In genomic region chrX:118807151-118808017, GRCh38 we compare ENCODE assay signal across 8 cellular contexts. TPM values are rescaled to one million over a fixed set of nuclear protein-coding genes. Genes with fewer than 3 reads are reported as not detected.
DNase-seq lines count a peak whose midpoint lies in the region; ATAC-seq, FAIRE-seq and TF ChIP-seq lines count a peak whose summit lies in the region.

No MANE protein-coding gene starts in this region.

- TF ChIP-seq POLR2A in GM12878 (IDR thresholded peaks at IDR 0.05; ENCODE audit: low read depth, low read length): no peak

- TF ChIP-seq RAD21 in GM12878 (IDR thresholded peaks at IDR 0.05; ENCODE audit: insufficient read depth, low read depth, low read length): peak; percentile 86

- H3K4me2 ChIP-seq in KMS-11: no peak overlapping the region
- no peak overlapping the region for H3K4me2 ChIP-seq in GM12878 (ENCODE audit: control insufficient read depth, insufficient read depth)

- ATAC-seq in GM12878 (peak; percentile 88), HG02870 (IDR thresholded peaks at IDR 0.05; ENCODE audit: unreplicated experiment) (no peak)

- no peak overlapping the region for H3K9ac ChIP-seq in KMS-11
- no peak overlapping the region for H3K9ac ChIP-seq in GM12878 (ENCODE audit: control insufficient read depth, insufficient read depth, low read length)

- intact Hi-C loops in GM12878 (cut with micrococcal nuclease; ENCODE audit: unreplicated experiment): loop anchor here (1.0 to 5.0 kb wide), 6 partner anchors 45 to 350 kb away; no protein-coding TSS in a partner anchor

- no peaks in the 10 kb centered on the region; the same call in 2 of the 3 replicates for H3K9me3 ChIP-seq in GM12878 (replicated peaks; ENCODE audit: control insufficient read depth, insufficient read depth, low read length)

- peak; percentile 79 for DNase-seq in DMS 273 (lab: John Stamatoyannopoulos, UW; ENCODE audit: unreplicated experiment)
- DNase-seq in DMS 273 treated with DMSO at 0.1 percent for 48 hours (lab: John Stamatoyannopoulos, UW): no peak
- DNase-seq in RCC 7860 (ENCODE audit: low spot score): peak; percentile 9
- DNase-seq in GM12878 (ENCODE audit: low read depth, low spot score): peak; percentile 15
- peak; percentile 52 for DNase-seq in iris pigment epithelial cell (ENCODE audit: low read depth)
- DNase-seq in stimulated activated CD4-positive, alpha-beta T cell treated with anti-CD3 and anti-CD28 coated beads, Interleukin-4, amount 100 ng/mL, for 4 hours: peak; percentile 7 to 14

- H3K79me2 ChIP-seq in KMS-11 (ENCODE audit: insufficient read depth, low read depth): no peaks in the 10 kb centered on the region
- H3K79me2 ChIP-seq in GM12878 (ENCODE audit: control insufficient read depth, insufficient read depth, low read length): no peaks in the 10 kb centered on the region

- no peaks in the 10 kb centered on the region for H3K27me3 ChIP-seq in KMS-11 (ENCODE audit: insufficient read depth, low read depth)
- no peaks in the 10 kb centered on the region; a peak in 1 of 4 replicates for H3K27me3 ChIP-seq in GM12878 (replicated peaks in 1 of 2; ENCODE audit: control insufficient read depth in 2 of 2, insufficient read depth in 2 of 2, low read length in 1 of 2)

- RAD21 ChIA-PET in GM12878 (lab: Charles Lee; ENCODE audit: unreplicated experiment): interaction anchor here (0.6 to 2.8 kb wide), 13 partner anchors 52 to 348 kb away, joined by 3 to 19 read pairs (median 4); no protein-coding TSS in a partner anchor

- in situ Hi-C loops in GM12878 (cut with MboI): loop anchor here (5.0 to 10.0 kb wide), 2 partner anchors 173 to 200 kb away; no protein-coding TSS in a partner anchor

- H3K4me3 ChIP-seq in KMS-11 (IDR thresholded peaks at IDR 0.05; ENCODE audit: insufficient read depth, low read depth, low read length) (no peak overlapping the region), GM12878 (no peak overlapping the region)

- H3K36me3 ChIP-seq in KMS-11 (ENCODE audit: insufficient read depth) (no peaks in the 10 kb centered on the region), GM12878 (ENCODE audit: control insufficient read depth in 2 of 2, insufficient read depth in 2 of 2, low read length in 1 of 2) (no peaks in the 10 kb centered on the region)

- POLR2A ChIA-PET in GM12878 (lab: Charles Lee): interaction anchor here (0.8 kb wide), 1 partner anchor 54 kb away, joined by 3 read pairs; no protein-coding TSS in a partner anchor

- no peak overlapping the region for H3K27ac ChIP-seq in KMS-11
- H3K27ac ChIP-seq in GM12878 (ENCODE audit: control insufficient read depth, insufficient read depth): no peak overlapping the region

- no peaks in the 10 kb centered on the region for H4K20me1 ChIP-seq in KMS-11 (ENCODE audit: insufficient read depth)
- no peaks in the 10 kb centered on the region for H4K20me1 ChIP-seq in GM12878 (ENCODE audit: control insufficient read depth, insufficient read depth)

- no peaks in the 10 kb centered on the region for H3K4me1 ChIP-seq in KMS-11 (ENCODE audit: low read depth, poor library complexity, severe bottlenecking)
- no peaks in the 10 kb centered on the region for H3K4me1 ChIP-seq in GM12878 (ENCODE audit: control insufficient read depth, insufficient read depth, low read length)

- no peak for FAIRE-seq in RCC 7860 (lab: Jason Lieb, UNC)
- FAIRE-seq in GM12878 (lab: Jason Lieb, UNC): peak; percentile 73

- TF ChIP-seq EP300 in GM12878 (IDR thresholded peaks at IDR 0.05; ENCODE audit: borderline replicate concordance in 1 of 2, control insufficient read depth in 1 of 2, low read depth in 2 of 2, low read length in 2 of 2): no peak

- BruUV-seq in GM12878 (replicated peaks; lab: Mats Ljungman, UMichigan): no TSS peak

- TF ChIP-seq CTCF in KMS-11 (conservative IDR thresholded peaks at IDR 0.05; ENCODE audit: low read depth, low read length): peak; percentile 57
- TF ChIP-seq CTCF in GM12878 (IDR thresholded peaks at IDR 0.05 in 2 of 3, conservative IDR thresholded peaks at IDR 0.05 in 1 of 3; ENCODE audit: control insufficient read depth in 2 of 3, extremely low read depth in 1 of 3, insufficient read depth in 1 of 3, low read depth in 3 of 3, low read length in 3 of 3): peak; percentile 56 to 78 (median 65)

- SMC1A ChIA-PET in GM12878 (lab: Charles Lee; ENCODE audit: uncharacterized antibody, unreplicated experiment): interaction anchor here (0.7 to 2.9 kb wide), 16 partner anchors 17 to 348 kb away, joined by 3 to 29 read pairs (median 4); partner anchors contain the start of gene ZCCHC12

- H2AFZ ChIP-seq in KMS-11 (ENCODE audit: low read depth) (no peak overlapping the region), GM12878 (ENCODE audit: control insufficient read depth, low read depth, low read length) (no peak overlapping the region)

- CTCF ChIA-PET in GM12878 (lab: Yijun Ruan, JAX): interaction anchor here (0.6 to 4.4 kb wide), 20 partner anchors 9 to 348 kb away, joined by 3 to 26 read pairs (median 6); no protein-coding TSS in a partner anchor

- 22% methylated on average over 4 of the region's 4 CpGs for WGBS in GM12878 (ENCODE audit: insufficient coverage, insufficient replicate concordance, low lambda C conversion rate, missing lambda C conversion rate)

TF ChIP-seq in GM12878, 131 proteins besides CTCF, POLR2A, EP300 and RAD21:
- TF ChIP-seq YY1 (IDR thresholded peaks at IDR 0.05; ENCODE audit: low read depth, low read length): peak; percentile 86
- TF ChIP-seq NR2C2 (IDR thresholded peaks at IDR 0.05; ENCODE audit: borderline replicate concordance, control insufficient read depth, insufficient read length, low read depth): no peak
- TF ChIP-seq SMC3 (IDR thresholded peaks at IDR 0.05; ENCODE audit: borderline replicate concordance, low read length): peak; percentile 93; the same call in 1 of the 2 replicates
- TF ChIP-seq STAT1 (conservative IDR thresholded peaks at IDR 0.05): no peak
- TF ChIP-seq POLR2AphosphoS2 (IDR thresholded peaks at IDR 0.05; ENCODE audit: low read depth, low read length): no peak
- TF ChIP-seq CREM (IDR thresholded peaks at IDR 0.05; ENCODE audit: low read depth): no peak

RNA-seq across cellular contexts. Expression of gene ZCCHC12, which starts 16.2 kb away (rescaled TPM):
- not detected in 2 replicates for total RNA-seq in GM12878 (2013; cell fraction: nucleolus; rRNA removed)
- not detected in 2 replicates for total RNA-seq in GM12878 (2014; rRNA removed)
- total RNA-seq in GM12878 (2014; rRNA removed; fragmentation: Illumina TruSeq; extraction: Trizol): not detected in 2 replicates
- total RNA-seq in GM12878 (2021): not detected in 2 replicates
- polyA plus RNA-seq in GM12878 (2011; ENCODE audit: low read depth): not detected
- polyA plus RNA-seq in GM12878 (2011; rRNA removed): 0.04 TPM in 1 of 2 replicates, not detected in the other
- polyA plus RNA-seq in GM12878 (2011; cell fraction: cytosol; rRNA removed): not detected in 2 replicates
- polyA plus RNA-seq in GM12878 (2011; cell fraction: nucleus; rRNA removed): not detected in 2 replicates
- not detected in 2 replicates for polyA plus RNA-seq in GM12878 (2012)
- polyA plus RNA-seq in GM12878 (2014; fragmentation: Illumina TruSeq; extraction: Trizol): not detected in 2 replicates
- polyA plus RNA-seq in GM12878 (2014; fragmentation: Nextera tagmentation; extraction: Ambion mirVana): not detected
- not detected in 2 replicates for polyA plus RNA-seq in GM12878 (2014; rRNA removed)
- polyA plus RNA-seq in GM12878 (2016; fragmentation: Nextera tagmentation; extraction: Ambion mirVana): not detected
- not detected in 2 replicates for polyA minus RNA-seq in GM12878 (2011; rRNA and poly(A)+ RNA removed)
- not detected in 2 replicates for polyA minus RNA-seq in GM12878 (2011; cell fraction: cytosol; rRNA and poly(A)+ RNA removed)
- not detected in 2 replicates for polyA minus RNA-seq in GM12878 (2011; cell fraction: nucleus; rRNA and poly(A)+ RNA removed)
